In genomic region chr10:86229378-86229777, GRCh38 we compare ENCODE assay signal across 18 cellular contexts.
A peak's percentile ranks its signal among the peaks of the same experiment; 100 is the strongest.
DNase-seq lines count a peak whose midpoint lies in the region; ATAC-seq lines count a peak whose summit lies in the region.
"Had no signal": no experiment of that assay in that cellular context is flagged by ENCODE, and none has a peak within 500 bp of the region (broad histone marks: within the 10 kb centered on the region; RNA-seq: fewer than 3 reads in every experiment).

No MANE protein-coding gene starts in this region.

- H3K36me3 Mint-ChIP-seq in naive thymus-derived CD4-positive, alpha-beta T cell = no peaks in the 10 kb centered on the region
- H3K36me3 Mint-ChIP-seq: CD14-positive monocyte had no signal

- H3K9me3 ChIP-seq in naive thymus-derived CD4-positive, alpha-beta T cell (ENCODE audit: control insufficient read depth in 2 of 3, low read length in 3 of 3) = no peaks in the 10 kb centered on the region
- H3K9me3 ChIP-seq: HAP-1, Peyer's patch had no signal

- H3K9me3 Mint-ChIP-seq in naive thymus-derived CD4-positive, alpha-beta T cell = peaks cover 0 to 2% (median 0%) of the 10 kb centered on the region in 11 donors

- ATAC-seq in naive thymus-derived CD4-positive, alpha-beta T cell = peak; percentile 23
- ATAC-seq in GM18868 (IDR thresholded peaks at IDR 0.05; ENCODE audit: unreplicated experiment) = no peak

- H3K4me3 ChIP-seq in naive thymus-derived CD4-positive, alpha-beta T cell (ENCODE audit: low read length) = no peak overlapping the region
- H3K4me3 ChIP-seq: HAP-1, Peyer's patch, SK-N-MC had no signal

- POLR2A ChIA-PET in naive thymus-derived CD4-positive, alpha-beta T cell (lab: Charles Lee) = no interaction called here

- peaks cover 0 to 7% (median 0%) of the 10 kb centered on the region in 7 donors for H3K4me1 Mint-ChIP-seq in naive thymus-derived CD4-positive, alpha-beta T cell

- H3K4me3 Mint-ChIP-seq in naive thymus-derived CD4-positive, alpha-beta T cell = no peak overlapping the region
- H3K4me3 Mint-ChIP-seq: CD14-positive monocyte had no signal

- peaks cover 0 to 8% (median 0%) of the 10 kb centered on the region in 5 donors for H3K27me3 Mint-ChIP-seq in naive thymus-derived CD4-positive, alpha-beta T cell

- intact Hi-C loops in naive thymus-derived CD4-positive, alpha-beta T cell (cut with micrococcal nuclease) = no loop called here

- no peaks in the 10 kb centered on the region for H3K27me3 ChIP-seq in naive thymus-derived CD4-positive, alpha-beta T cell (ENCODE audit: control insufficient read depth in 2 of 2, insufficient read depth in 2 of 2, low read length in 2 of 2)
- H3K27me3 ChIP-seq: Peyer's patch had no signal

- H3K27ac ChIP-seq in caudate nucleus (ENCODE audit: low read depth, low read length) = no peak overlapping the region
- H3K27ac ChIP-seq in naive thymus-derived CD4-positive, alpha-beta T cell (ENCODE audit: low read depth, low read length) = no peak overlapping the region
- H3K27ac ChIP-seq: Peyer's patch, SK-N-MC had no signal

- DNase-seq in Ammon's horn (ENCODE audit: low spot score) = peak; percentile 49
- DNase-seq in HT1080 (ENCODE audit: low read depth) = peak; percentile 8
- peak in 39 of 61 donors; percentile 8 to 88 (median 43) for DNase-seq in caudate nucleus (lab: John Stamatoyannopoulos, UW)
- no peak for DNase-seq in naive thymus-derived CD4-positive, alpha-beta T cell
- no peak for DNase-seq in AG08395 (ENCODE audit: low spot score)
- DNase-seq in NCI-H2029 treated with DMSO at 0.1 percent for 48 hours (lab: John Stamatoyannopoulos, UW) = no peak
- DNase-seq: COR-L47, GF-D8, NCI-H1092, NCI-H2107, NCI-H2227 treated with DMSO at 0.1 percent for 48 hours, NCI-H524, Peyer's patch, Right ventricle myocardium superior had no signal

- H3K4me1 ChIP-seq in naive thymus-derived CD4-positive, alpha-beta T cell (ENCODE audit: control insufficient read depth in 2 of 2, insufficient read depth in 2 of 2, low read length in 2 of 2) = no peaks in the 10 kb centered on the region
- H3K4me1 ChIP-seq: Peyer's patch had no signal

- no peaks in the 10 kb centered on the region for H3K36me3 ChIP-seq in naive thymus-derived CD4-positive, alpha-beta T cell (ENCODE audit: control insufficient read depth in 2 of 3, insufficient read depth in 3 of 3, low read length in 3 of 3)
- H3K36me3 ChIP-seq: HAP-1, Peyer's patch had no signal

- CTCF ChIA-PET in naive thymus-derived CD4-positive, alpha-beta T cell (lab: Charles Lee) = no interaction called here

- H3K27ac Mint-ChIP-seq in naive thymus-derived CD4-positive, alpha-beta T cell = no peak overlapping the region

Comparison
In these comparisons a context has a peak if more than half of its experiments do, and no peak if none do; other contexts are left out.
1. DNase-seq: peak in Ammon's horn (single experiment), HT1080 (single experiment) and caudate nucleus (39 of 61); none in naive thymus-derived CD4-positive, alpha-beta T cell (0 of 9), AG08395 (single experiment) and NCI-H2029 treated with DMSO at 0.1 percent for 48 hours (single experiment).